ENCODE assay signal across 8 cellular contexts in genomic region chr9:34500623-34501267, GRCh38. TPM values are rescaled to one million over a fixed set of nuclear protein-coding genes. Genes with fewer than 3 reads are reported as not detected.
A peak's percentile ranks its signal among the peaks of the same experiment; 100 is the strongest.
DNase-seq lines count a peak whose midpoint lies in the region; ATAC-seq and TF ChIP-seq lines count a peak whose summit lies in the region.

No MANE protein-coding gene starts in this region.

- TF ChIP-seq CTCF in lower leg skin (IDR thresholded peaks at IDR 0.05) = peak in 1 of 3 donors; percentile 93

- no peak for TF ChIP-seq POLR2A in lower leg skin (IDR thresholded peaks at IDR 0.05)

- WGBS in lower leg skin, 2 donors = 4% methylated on average over 6 of the region's 6 CpGs

- no peak for ATAC-seq in HG03342 (IDR thresholded peaks at IDR 0.05; ENCODE audit: unreplicated experiment)

- peak; percentile 4 to 5 for DNase-seq in SHP77 (lab: John Stamatoyannopoulos, UW)
- DNase-seq in SHP77 treated with DMSO at 0.1 percent for 48 hours (lab: John Stamatoyannopoulos, UW) = no peak
- peak; percentile 75 for DNase-seq in NCI-H1694 (lab: John Stamatoyannopoulos, UW)
- peak; percentile 62 for DNase-seq in activated CD4-positive, CD25-positive, alpha-beta regulatory T cell treated with anti-CD3 and anti-CD28 coated beads, Interleukin-2, amount 50 U/mL, for 16 hours (ENCODE audit: low read depth, low spot score)
- peak in 44 of 61 donors; percentile 15 to 74 (median 44) for DNase-seq in caudate nucleus (lab: John Stamatoyannopoulos, UW)
- peak; percentile 50 to 93 for DNase-seq in lower leg skin (ENCODE audit: low spot score in 2 of 2)
- peak; percentile 62 for DNase-seq in stimulated activated CD8-positive, alpha-beta memory T cell treated with anti-CD3 and anti-CD28 coated beads, Interleukin-12 subunit alpha, Interleukin-12 subunit beta, amount 100 ng/mL, for 1 hour (ENCODE audit: low read depth)

- no peak overlapping the region for H3K4me3 ChIP-seq in lower leg skin (ENCODE audit: low read depth, poor library complexity, severe bottlenecking)

- intact Hi-C loops in lower leg skin (cut with DNase I; ENCODE audit: low total_unique reads) = loop anchor here (5.0 kb wide), 1 partner anchor 63 kb away; no protein-coding TSS in a partner anchor

- peak overlapping the region; percentile 72 for H3K27ac ChIP-seq in caudate nucleus (ENCODE audit: low read depth, low read length)

RNA-seq across cellular contexts. Expression of gene ENHO, which starts 22.0 kb away (rescaled TPM):
- total RNA-seq in lower leg skin = 1 to 10 TPM in 2 of 4 donors, under 1 TPM in 1, not detected in 1; 0.91 to 7.6 (median 2.6) TPM

RNA-seq across cellular contexts. Expression of gene DNAI1, which starts 42.1 kb away (rescaled TPM):
- total RNA-seq in lower leg skin = not detected

RNA-seq across cellular contexts. Expression of gene FAM219A, which starts 42.4 kb away (rescaled TPM):
- total RNA-seq in lower leg skin = 10 to 100 TPM; 12.6 to 19.7 (median 13.5) TPM
